In the genomic region with DNA sequence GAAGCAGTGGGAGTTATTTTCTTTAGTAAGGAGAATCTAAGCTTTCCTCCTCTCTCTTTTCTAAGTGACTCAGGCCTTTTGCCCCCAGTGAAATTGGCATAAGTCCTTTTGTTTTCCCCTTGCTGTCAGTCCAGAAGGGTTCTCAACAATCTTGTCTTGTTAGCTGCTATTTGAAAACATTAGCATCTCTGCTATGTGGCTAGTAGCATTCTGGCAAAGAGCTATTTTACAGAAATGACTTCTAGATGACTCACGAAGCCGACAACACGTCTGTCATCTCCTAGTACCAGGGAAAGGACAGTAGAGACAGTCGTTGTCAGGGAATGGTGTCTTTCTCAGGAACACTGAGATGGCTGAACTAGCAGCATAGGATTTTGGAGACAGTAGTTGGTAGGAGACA, we compare ENCODE assay signal across 16 cellular contexts. TPM values are rescaled to one million over a fixed set of nuclear protein-coding genes. Genes with fewer than 3 reads are reported as not detected.
DNase-seq lines count a peak whose midpoint lies in the region; ATAC-seq, FAIRE-seq and TF ChIP-seq lines count a peak whose summit lies in the region.
"Had no signal": no experiment of that assay in that cellular context is flagged by ENCODE, and none has a peak within 500 bp of the region (broad histone marks: within the 10 kb centered on the region; RNA-seq: fewer than 3 reads in every experiment).

No MANE protein-coding gene starts in this region.

- DNase-seq in HT1080 (ENCODE audit: low read depth): peak; percentile 87
- DNase-seq in chondrocyte (ENCODE audit: low spot score): no peak
- peak; percentile 90 for DNase-seq in islet precursor cell
- DNase-seq in nucleus accumbens (lab: John Stamatoyannopoulos, UW): no peak
- no peak for DNase-seq in GM19239 (ENCODE audit: insufficient read length, low spot score)
- no peak for DNase-seq in activated effector memory CD4-positive, alpha-beta T cell treated with anti-CD3 and anti-CD28 coated beads, Interleukin-2, amount 50 U/mL, for 16 hours
- DNase-seq: activated CD4-positive, alpha-beta T cell treated with anti-CD3 and anti-CD28 coated beads for 48 hours; activated naive CD4-positive, alpha-beta T cell treated with Interleukin-2 at 50 U/mL for 16 hours; effector memory CD4-positive, alpha-beta T cell; GOT3; stimulated activated naive B cell treated with anti-CD40 and anti-IgM and Interleukin-4, amounts not matched to agents 10 μg/mL and 1 μg/mL and 100 μg/mL, for 72 hours had no signal

- H3K4me1 ChIP-seq in ACC112 (ENCODE audit: control insufficient read depth, insufficient read depth, low read length, unreplicated experiment): peaks cover 20% of the 10 kb centered on the region
- H3K4me1 ChIP-seq: BLaER1 had no signal

- H3K79me2 ChIP-seq in ACC112 (ENCODE audit: control insufficient read depth, insufficient read depth, low read length, unreplicated experiment): no peaks in the 10 kb centered on the region

- no peak for ATAC-seq in HG03097 (IDR thresholded peaks at IDR 0.05; ENCODE audit: low FRiP score, unreplicated experiment)
- ATAC-seq: stimulated activated naive B cell treated with anti-CD40 and anti-IgM and Interleukin-4, amounts not matched to agents 10 μg/mL and 1 μg/mL and 100 μg/mL, for 72 hours had no signal

- no peak overlapping the region for H2AFZ ChIP-seq in ACC112 (ENCODE audit: low read length, unreplicated experiment)

- peak overlapping the region; percentile 24 for H3K27ac ChIP-seq in ACC112 (ENCODE audit: low read depth, low read length)
- H3K27ac ChIP-seq: BLaER1, SK-N-MC had no signal

- peak overlapping the region; percentile 90 for H3K27ac Mint-ChIP-seq in chondrocyte (ENCODE audit: unreplicated experiment)
- H3K27ac Mint-ChIP-seq: nephron; stimulated activated naive B cell treated with anti-CD40 and anti-IgM and Interleukin-4, amounts not matched to agents 10 μg/mL and 1 μg/mL and 100 μg/mL, for 72 hours had no signal

- TF ChIP-seq CTCF in chondrocyte (IDR thresholded peaks at IDR 0.05): no peak

- H3K9me3 Mint-ChIP-seq in chondrocyte (ENCODE audit: low read depth): no peaks in the 10 kb centered on the region
- H3K9me3 Mint-ChIP-seq: nephron had no signal

- no peak for FAIRE-seq in GM19239 (lab: Jason Lieb, UNC)

- no peaks in the 10 kb centered on the region for H3K27me3 Mint-ChIP-seq in chondrocyte (ENCODE audit: low read depth)
- H3K27me3 Mint-ChIP-seq: stimulated activated naive B cell treated with anti-CD40 and anti-IgM and Interleukin-4, amounts not matched to agents 10 μg/mL and 1 μg/mL and 100 μg/mL, for 72 hours had no signal

- peaks cover 47% of the 10 kb centered on the region for H3K36me3 Mint-ChIP-seq in chondrocyte (ENCODE audit: low read depth)

- no peak overlapping the region for H3K4me3 Mint-ChIP-seq in chondrocyte (ENCODE audit: unreplicated experiment)
- H3K4me3 Mint-ChIP-seq: nephron; stimulated activated naive B cell treated with anti-CD40 and anti-IgM and Interleukin-4, amounts not matched to agents 10 μg/mL and 1 μg/mL and 100 μg/mL, for 72 hours had no signal

- no peak overlapping the region for H3K4me3 ChIP-seq in ACC112 (ENCODE audit: low read depth, low read length)
- H3K4me3 ChIP-seq: BLaER1, SK-N-MC had no signal

- peaks cover 38% of the 10 kb centered on the region for H3K36me3 ChIP-seq in ACC112 (ENCODE audit: insufficient read depth, low read length)

- H3K4me1 Mint-ChIP-seq in chondrocyte (ENCODE audit: low read depth): peaks cover 20% of the 10 kb centered on the region
- H3K4me1 Mint-ChIP-seq: nephron; stimulated activated naive B cell treated with anti-CD40 and anti-IgM and Interleukin-4, amounts not matched to agents 10 μg/mL and 1 μg/mL and 100 μg/mL, for 72 hours had no signal

- H3K27me3 ChIP-seq in ACC112 (ENCODE audit: insufficient read depth, low read length): no peaks in the 10 kb centered on the region
- H3K27me3 ChIP-seq: BLaER1 had no signal

RNA-seq across cellular contexts. Expression of a gene that starts 14.7 kb away (rescaled TPM):
- 14.6 TPM in 2 replicates for total RNA-seq in HT1080 (2014; rRNA removed; shearing (Covaris generic))
- polyA plus RNA-seq in HT1080 (2015; cell fraction: cytosol; rRNA removed): 21.1 and 26.8 TPM in 2 replicates
- polyA plus RNA-seq in HT1080 (2015; cell fraction: nucleus; rRNA removed): 33.5 and 39.2 TPM in 2 replicates
- total RNA-seq in chondrocyte: 23.7 to 26.3 TPM (median 25.8 TPM) in 3 replicates

RNA-seq across cellular contexts. Expression of a gene that starts 54.7 kb away (rescaled TPM):
- total RNA-seq in HT1080 (2014; rRNA removed; shearing (Covaris generic)): 24.1 and 27.8 TPM in 2 replicates
- 35.3 and 35.9 TPM in 2 replicates for polyA plus RNA-seq in HT1080 (2015; cell fraction: cytosol; rRNA removed)
- 25.5 TPM in 2 replicates for polyA plus RNA-seq in HT1080 (2015; cell fraction: nucleus; rRNA removed)
- 1.4 to 6.2 TPM (median 6.1 TPM) in 3 replicates for total RNA-seq in chondrocyte

Comparison
In these comparisons a context has a peak if more than half of its experiments do, and no peak if none do; other contexts are left out.
1. DNase-seq: peak in HT1080 (single experiment) and islet precursor cell (single experiment); none in chondrocyte (single experiment), nucleus accumbens (0 of 56), GM19239 (single experiment) and activated effector memory CD4-positive, alpha-beta T cell treated with anti-CD3 and anti-CD28 coated beads, Interleukin-2, amount 50 U/mL, for 16 hours (single experiment).